Comparison of ENCODE assay signal across 15 cellular contexts in the genomic region with DNA sequence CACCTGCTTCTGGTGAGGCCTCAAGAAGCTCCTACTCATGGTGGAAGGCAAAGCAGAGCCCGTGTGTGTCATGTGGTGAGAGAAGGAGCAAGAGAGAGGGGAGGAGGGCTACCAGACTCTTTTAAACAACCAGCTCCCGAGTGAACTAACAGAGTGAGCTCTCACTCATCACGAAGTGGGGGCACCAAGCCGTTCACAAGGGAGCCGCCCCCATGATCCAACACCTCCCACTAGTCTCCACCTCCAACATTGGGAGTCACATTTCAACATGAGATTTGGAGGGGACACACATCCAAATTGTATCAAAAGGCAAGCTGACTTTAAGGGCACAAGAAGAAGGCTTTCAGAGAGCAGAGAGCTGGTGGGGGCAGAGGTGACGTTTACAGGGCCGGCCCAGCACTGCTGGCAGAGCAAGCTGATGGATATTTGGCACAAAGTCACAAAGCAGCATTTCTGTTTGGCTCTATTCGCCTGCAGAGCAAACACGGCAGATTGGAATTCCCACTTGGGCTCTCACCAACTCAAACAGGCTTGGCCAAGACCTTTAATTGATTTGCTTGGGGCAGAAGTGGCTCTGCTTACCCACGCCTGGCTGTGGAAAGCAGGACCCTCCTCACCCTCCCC. TPM values are rescaled to one million over a fixed set of nuclear protein-coding genes. Genes with fewer than 3 reads are reported as not detected.
A peak's percentile ranks its signal among the peaks of the same experiment; 100 is the strongest.
DNase-seq lines count a peak whose midpoint lies in the region; ATAC-seq and TF ChIP-seq lines count a peak whose summit lies in the region.
"Had no signal": no experiment of that assay in that cellular context is flagged by ENCODE, and none has a peak within 500 bp of the region (broad histone marks: within the 10 kb centered on the region; RNA-seq: fewer than 3 reads in every experiment).

No MANE protein-coding gene starts in this region.

- TF ChIP-seq POLR2A in body of pancreas (IDR thresholded peaks at IDR 0.05) (no peak), thyroid gland (IDR thresholded peaks at IDR 0.05) (no peak)

- intact Hi-C loops in body of pancreas (cut with DNase I) (no loop called here), thyroid gland (cut with DNase I) (no loop called here)

- H3K27me3 ChIP-seq in body of pancreas, result no peaks in the 10 kb centered on the region
- H3K27me3 ChIP-seq in thyroid gland, result no peaks in the 10 kb centered on the region
- H3K27me3 ChIP-seq: SJSA1 had no signal

- no peak for TF ChIP-seq CTCF in body of pancreas (IDR thresholded peaks at IDR 0.05)
- TF ChIP-seq CTCF in thyroid gland (IDR thresholded peaks at IDR 0.05), result peak in 1 of 6 experiments; percentile 6

- DNase-seq in NCI-H1694 treated with DMSO at 0.1 percent for 48 hours (lab: John Stamatoyannopoulos, UW) (peak; percentile 56), NCI-H1694 (lab: John Stamatoyannopoulos, UW) (no peak), body of pancreas (peak; percentile 72 to 86 (median 81)), islet precursor cell (peak; percentile 43), thyroid gland (peak; percentile 81 to 83), T1000 (lab: John Stamatoyannopoulos, UW) (no peak)
- DNase-seq: activated CD4-positive, CD25-positive, alpha-beta regulatory T cell; NCI-H524 treated with DMSO at 0.1 percent for 48 hours; stimulated activated CD4-positive, alpha-beta T cell treated with anti-CD3 and anti-CD28 coated beads, Interleukin-4, amount 100 ng/mL, for 4 hours had no signal

- H3K36me3 ChIP-seq in body of pancreas (replicated peaks in 1 of 2; ENCODE audit: insufficient read depth in 1 of 2, low read depth in 2 of 2), result no peaks in the 10 kb centered on the region
- H3K36me3 ChIP-seq in thyroid gland, result no peaks in the 10 kb centered on the region
- H3K36me3 ChIP-seq: SJSA1 had no signal

- WGBS in body of pancreas, 2 donors, result 37 to 52% methylated on average over 9 to 10 of the region's 10 CpGs
- 32 to 36% methylated on average over 10 of the region's 10 CpGs for whole genome bisulfite sequencing in thyroid gland, 2 donors

- H3K9me3 ChIP-seq in body of pancreas (no peaks in the 10 kb centered on the region), thyroid gland (no peaks in the 10 kb centered on the region)
- H3K9me3 ChIP-seq: SJSA1 had no signal

- H3K27ac ChIP-seq in body of pancreas (peak overlapping the region in 2 of 4 donors; percentile 23 to 41), thyroid gland (peak overlapping the region in 1 of 3 donors; percentile 48)
- H3K27ac ChIP-seq: parathyroid adenoma, SJSA1 had no signal

- peaks cover 16% of the 10 kb centered on the region for H3K4me1 ChIP-seq in body of pancreas
- peaks cover 8 to 16% of the 10 kb centered on the region in 2 donors for H3K4me1 ChIP-seq in thyroid gland
- H3K4me1 ChIP-seq: parathyroid adenoma, SJSA1 had no signal

- ATAC-seq in body of pancreas (peak; percentile 93), GM21526 (IDR thresholded peaks at IDR 0.05; ENCODE audit: low FRiP score, unreplicated experiment) (no peak), GM18868 (IDR thresholded peaks at IDR 0.05; ENCODE audit: unreplicated experiment) (no peak)

- H3K4me3 ChIP-seq in body of pancreas, result no peak overlapping the region
- no peak overlapping the region for H3K4me3 ChIP-seq in thyroid gland (replicated peaks in 1 of 3)
- H3K4me3 ChIP-seq: SJSA1 had no signal

RNA-seq across cellular contexts. Expression of gene PITX1, which starts 20.0 kb away (rescaled TPM):
- not detected for total RNA-seq in body of pancreas
- total RNA-seq in thyroid gland, result under 1 TPM in 2 of 4 donors, not detected in 2; 0.13 to 0.44 TPM
- total RNA-seq: lung microvascular endothelial cell had no signal

RNA-seq across cellular contexts. Expression of gene CATSPER3, which starts 46.4 kb away (rescaled TPM):
- total RNA-seq in body of pancreas (under 1 TPM in 1 of 2 donors, not detected in 1; 0.52 TPM), thyroid gland (under 1 TPM in 1 of 4 donors, not detected in 3; 0.56 TPM)
- total RNA-seq: A172 had no signal

Comparison
In these comparisons a context has a peak if more than half of its experiments do, and no peak if none do; other contexts are left out.
1. DNase-seq: peak in NCI-H1694 treated with DMSO at 0.1 percent for 48 hours (single experiment), body of pancreas (4 of 4), islet precursor cell (single experiment) and thyroid gland (2 of 2); none in NCI-H1694 (single experiment) and T1000 (single experiment).